1 cellular context compared by ENCODE assay signal in genomic region chr3:69084668-69085542, GRCh38.
TF ChIP-seq lines count a peak whose summit lies in the region.

Gene ARL6IP5, plus strand, starts transcription at chr3:69084937. Its CDS starts 111 bp downstream, at chr3:69085048.

TF ChIP-seq in K562, 482 proteins besides CTCF, POLR2A, EP300 and RAD21 (continued from another document and continues in another):
- TF ChIP-seq TSHZ1 (CRISPR knock-in tag; IDR thresholded peaks at IDR 0.05) (no peak), CREBBP (IDR thresholded peaks at IDR 0.05; ENCODE audit: low read depth, low read length) (no peak), ZNF239 (CRISPR knock-in tag; IDR thresholded peaks at IDR 0.05) (no peak), NR0B1 (IDR thresholded peaks at IDR 0.05; ENCODE audit: partially characterized antibody) (no peak), CHD2 (IDR thresholded peaks at IDR 0.05; ENCODE audit: low read depth, low read length) (no peak), ZNF644 (tag; IDR thresholded peaks at IDR 0.05; ENCODE audit: low read depth) (no peak), GABPA (tag; conservative IDR thresholded peaks at IDR 0.05; ENCODE audit: low read depth) (0 out of 2 replicates have a peak, but pooled peaks have one; percentile 29), FOXA1 (IDR thresholded peaks at IDR 0.05; ENCODE audit: borderline replicate concordance) (no peak), SMARCA5 (IDR thresholded peaks at IDR 0.05) (no peak), TOE1 (IDR thresholded peaks at IDR 0.05; ENCODE audit: borderline replicate concordance) (peak; percentile 60; the same call in 1 of the 2 replicates), TOE1 (CRISPR knock-in tag; IDR thresholded peaks at IDR 0.05; ENCODE audit: borderline replicate concordance, low read depth) (no peak), ZNF395 (CRISPR knock-in tag; IDR thresholded peaks at IDR 0.05) (no peak), MYC (IDR thresholded peaks at IDR 0.05; ENCODE audit: low read depth, low read length) (0 out of 2 replicates have a peak, but pooled peaks have one; percentile 35), MYC (CRISPR knock-in tag; IDR thresholded peaks at IDR 0.05; ENCODE audit: borderline replicate concordance, low read depth) (no peak), CREB5 (CRISPR knock-in tag; IDR thresholded peaks at IDR 0.05) (no peak), THRAP3 (IDR thresholded peaks at IDR 0.05; ENCODE audit: borderline replicate concordance) (no peak), XRCC4 (IDR thresholded peaks at IDR 0.05; ENCODE audit: extremely low read depth, insufficient read depth, insufficient read length) (no peak), FOXP1 (CRISPR knock-in tag; IDR thresholded peaks at IDR 0.05) (0 out of 2 replicates have a peak, but pooled peaks have one; percentile 42), SETDB1 (IDR thresholded peaks at IDR 0.05; ENCODE audit: low read length) (no peak), NELFE (IDR thresholded peaks at IDR 0.05; ENCODE audit: insufficient read depth, insufficient read length) (no peak), PRPF4 (IDR thresholded peaks at IDR 0.05; ENCODE audit: insufficient read depth, low read depth, low read length, poor library complexity, severe bottlenecking) (no peak), POLR2G (IDR thresholded peaks at IDR 0.05; ENCODE audit: low read depth, low read length) (peak; percentile 62), POLR3A (IDR thresholded peaks at IDR 0.05; ENCODE audit: borderline replicate concordance, extremely low read depth, insufficient read depth, insufficient read length) (no peak), ZKSCAN8 (CRISPR knock-in tag; IDR thresholded peaks at IDR 0.05) (no peak), CLOCK (CRISPR knock-in tag; IDR thresholded peaks at IDR 0.05; ENCODE audit: borderline replicate concordance) (no peak), TFAP4 (CRISPR knock-in tag; IDR thresholded peaks at IDR 0.05; ENCODE audit: borderline replicate concordance) (peak; percentile 100), YY1 (IDR thresholded peaks at IDR 0.05; ENCODE audit: borderline replicate concordance in 1 of 3, control insufficient read depth in 1 of 3, extremely low read depth in 1 of 3, insufficient read depth in 3 of 3, insufficient read length in 1 of 3, insufficient replicate concordance in 2 of 3, low read depth in 1 of 3, low read length in 2 of 3) (peak in 2 of 3 experiments; percentile 29 to 73), SOX6 (IDR thresholded peaks at IDR 0.05) (no peak), SRSF7 (optimal IDR thresholded peaks at IDR 0.05; ENCODE audit: low read depth, low read length) (no peak), BRF1 (IDR thresholded peaks at IDR 0.05; ENCODE audit: borderline replicate concordance, extremely low read depth, insufficient read length) (no peak), LEF1 (IDR thresholded peaks at IDR 0.05) (peak; percentile 45; the same call in 1 of the 2 replicates), ZNF561 (CRISPR knock-in tag; conservative IDR thresholded peaks at IDR 0.05) (no peak), MED1 (CRISPR knock-in tag; IDR thresholded peaks at IDR 0.05; ENCODE audit: borderline replicate concordance) (no peak), HOMEZ (CRISPR knock-in tag; IDR thresholded peaks at IDR 0.05) (no peak), PHF8 (IDR thresholded peaks at IDR 0.05; ENCODE audit: borderline replicate concordance, low read length) (peak; percentile 45; the same call in 1 of the 2 replicates), KAT8 (IDR thresholded peaks at IDR 0.05; ENCODE audit: low read depth) (no peak), HMBOX1 (IDR thresholded peaks at IDR 0.05) (peak; percentile 27; the same call in 1 of the 2 replicates), BACH1 (tag; IDR thresholded peaks at IDR 0.05) (peak; percentile 7; the same call in 1 of the 2 replicates), ESRRB (CRISPR knock-in tag; IDR thresholded peaks at IDR 0.05; ENCODE audit: borderline replicate concordance) (no peak), MBD2 (IDR thresholded peaks at IDR 0.05; ENCODE audit: borderline replicate concordance, low read depth) (0 out of 2 replicates have a peak, but pooled peaks have one; percentile 11), ASH1L (IDR thresholded peaks at IDR 0.05; ENCODE audit: borderline replicate concordance, low read depth, partially characterized antibody) (no peak), HCFC1 (IDR thresholded peaks at IDR 0.05; ENCODE audit: low read depth, low read length) (peak; percentile 42; the same call in 1 of the 2 replicates), TRIM25 (IDR thresholded peaks at IDR 0.05; ENCODE audit: borderline replicate concordance) (no peak), SMAD2 (IDR thresholded peaks at IDR 0.05; ENCODE audit: low read depth, low read length) (no peak), ZNF764 (CRISPR knock-in tag; IDR thresholded peaks at IDR 0.05; ENCODE audit: low read depth) (no peak), DEAF1 (CRISPR knock-in tag; IDR thresholded peaks at IDR 0.05) (no peak)
